Comparison of ENCODE assay signal across 1 cellular context in genomic region chr13:111004444-111004843, GRCh38.
TF ChIP-seq lines count a peak whose summit lies in the region.

No MANE protein-coding gene starts in this region.

TF ChIP-seq in IMR-90, 13 proteins besides CTCF, POLR2A, EP300 and RAD21:
- no peak for TF ChIP-seq CEBPB (IDR thresholded peaks at IDR 0.05; ENCODE audit: low read depth, low read length)
- TF ChIP-seq CHD1 (IDR thresholded peaks at IDR 0.05; ENCODE audit: low read depth, low read length): no peak
- TF ChIP-seq MAZ (IDR thresholded peaks at IDR 0.05; ENCODE audit: borderline replicate concordance, low read depth, low read length): no peak
- no peak for TF ChIP-seq USF2 (IDR thresholded peaks at IDR 0.05; ENCODE audit: low read depth, low read length)
- no peak for TF ChIP-seq FOS (IDR thresholded peaks at IDR 0.05; ENCODE audit: low read depth, low read length)
- no peak for TF ChIP-seq SMC3 (IDR thresholded peaks at IDR 0.05; ENCODE audit: low read depth, low read length)
- TF ChIP-seq MAFK (IDR thresholded peaks at IDR 0.05; ENCODE audit: low read depth, low read length): no peak
- no peak for TF ChIP-seq NFE2L2 (IDR thresholded peaks at IDR 0.05; ENCODE audit: low read depth, low read length)
- TF ChIP-seq BHLHE40 (IDR thresholded peaks at IDR 0.05; ENCODE audit: low read depth, low read length): no peak
- no peak for TF ChIP-seq ELK1 (IDR thresholded peaks at IDR 0.05; ENCODE audit: borderline replicate concordance, low read depth, low read length)
- TF ChIP-seq RFX5 (IDR thresholded peaks at IDR 0.05; ENCODE audit: low read depth, low read length): no peak
- no peak for TF ChIP-seq MXI1 (IDR thresholded peaks at IDR 0.05; ENCODE audit: borderline replicate concordance, low read depth, low read length)
- TF ChIP-seq RCOR1 (IDR thresholded peaks at IDR 0.05; ENCODE audit: insufficient replicate concordance, low read length): no peak
